In the genomic region with DNA sequence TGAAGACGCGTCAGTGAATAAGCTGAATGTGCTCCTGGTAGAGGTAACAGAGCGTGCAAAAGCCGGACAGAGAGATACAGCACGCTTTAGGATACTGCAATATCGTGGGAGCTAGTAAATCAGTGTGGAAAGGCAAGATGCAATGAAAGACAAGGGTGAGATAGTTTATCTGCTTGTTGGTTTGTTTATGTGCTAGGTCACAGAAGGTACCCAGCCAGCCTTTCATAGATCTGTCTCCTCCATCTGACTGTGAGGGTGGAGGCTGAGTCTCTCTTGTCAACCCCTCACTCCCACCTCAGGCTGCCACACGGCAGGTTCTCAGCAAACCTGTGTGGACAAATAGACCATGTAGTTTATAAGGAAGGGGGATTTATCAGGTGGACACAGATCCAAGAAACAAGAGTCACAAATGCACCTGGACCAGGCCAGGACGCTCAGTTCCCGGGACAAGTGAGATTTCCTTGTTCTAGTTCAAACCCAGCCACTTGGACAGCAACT, we compare ENCODE assay signal across 8 cellular contexts. TPM values are rescaled to one million over a fixed set of nuclear protein-coding genes. Genes with fewer than 3 reads are reported as not detected.
DNase-seq lines count a peak whose midpoint lies in the region; ATAC-seq and TF ChIP-seq lines count a peak whose summit lies in the region.

No MANE protein-coding gene starts in this region.

- H3K79me2 ChIP-seq in osteoblast (ENCODE audit: insufficient read depth, low read length), result peaks cover 35% of the 10 kb centered on the region

- in situ Hi-C loops in Caki2 (cut with HindIII; ENCODE audit: low pct_unique_long_range_greater_than_20kb, low sequenced_read_pairs), result no loop called here

- H3K27me3 ChIP-seq in Peyer's patch (no peaks in the 10 kb centered on the region), osteoblast (ENCODE audit: insufficient read depth, low read length) (no peaks in the 10 kb centered on the region)

- H4K20me1 ChIP-seq in osteoblast (ENCODE audit: insufficient read depth, low read length), result peaks cover 17% of the 10 kb centered on the region

- H2AFZ ChIP-seq in osteoblast (ENCODE audit: low read length), result peak overlapping the region; percentile 71

- peak overlapping the region; percentile 88 for H3K4me2 ChIP-seq in osteoblast (ENCODE audit: insufficient read depth, low read length)

- DNase-seq in Caki2 (ENCODE audit: low read depth) (peak; percentile 73), Peyer's patch (no peak), epithelial cell of proximal tubule (ENCODE audit: low read depth) (peak; percentile 51), osteoblast (ENCODE audit: insufficient read length, low spot score, missing footprints) (peak; percentile 15)

- H3K36me3 ChIP-seq in Peyer's patch (peaks cover 0 to 3% (median 0%) of the 10 kb centered on the region in 3 donors), osteoblast (ENCODE audit: insufficient read depth, low read length) (peaks cover 12% of the 10 kb centered on the region)

- H3K4me3 ChIP-seq in Peyer's patch (peak overlapping the region in 3 of 4 donors; percentile 79 to 92 (median 90)), epithelial cell of proximal tubule (ENCODE audit: low read depth, low read length) (peak overlapping the region; percentile 50), osteoblast (ENCODE audit: insufficient read depth, low read length) (peak overlapping the region; percentile 95)

- TF ChIP-seq CTCF in Peyer's patch (IDR thresholded peaks at IDR 0.05) (no peak), epithelial cell of proximal tubule (conservative IDR thresholded peaks at IDR 0.05; ENCODE audit: low read depth, low read length) (no peak), osteoblast (IDR thresholded peaks at IDR 0.05; ENCODE audit: extremely low read depth, low read depth, low read length) (no peak)

- H3K4me1 ChIP-seq in Peyer's patch (peaks cover 6 to 31% (median 8%) of the 10 kb centered on the region in 4 donors), osteoblast (ENCODE audit: insufficient read depth, low read length) (peaks cover 27% of the 10 kb centered on the region)

- H3K27ac ChIP-seq in Peyer's patch, result peak overlapping the region; percentile 76 to 83 (median 80)
- H3K27ac ChIP-seq in osteoblast (ENCODE audit: low read depth, low read length), result no peak overlapping the region

- no peak for TF ChIP-seq POLR2A in Peyer's patch (IDR thresholded peaks at IDR 0.05)

- ATAC-seq in HG03108 (IDR thresholded peaks at IDR 0.05; ENCODE audit: unreplicated experiment), result no peak
- ATAC-seq in GM21360 (IDR thresholded peaks at IDR 0.05; ENCODE audit: unreplicated experiment), result no peak
- ATAC-seq in HG02973 (IDR thresholded peaks at IDR 0.05; ENCODE audit: unreplicated experiment), result no peak
- no peak for ATAC-seq in HG02938 (IDR thresholded peaks at IDR 0.05; ENCODE audit: unreplicated experiment)

- H3K9me3 ChIP-seq in Peyer's patch (no peaks in the 10 kb centered on the region), osteoblast (ENCODE audit: low read depth, low read length) (no peaks in the 10 kb centered on the region)

RNA-seq across cellular contexts. Expression of gene GIPC1, which starts 1.0 kb away (rescaled TPM):
- total RNA-seq in Caki2 (2014; rRNA removed; shearing (Covaris generic); ENCODE audit: low replicate concordance), result 321 and 340 TPM in 2 replicates
- total RNA-seq in Peyer's patch, result 10 to 100 TPM; 45.8 to 68.5 (median 65.2) TPM
- total RNA-seq in epithelial cell of proximal tubule, result 208 and 218 TPM in 2 replicates
- 114 and 115 TPM in 2 replicates for total RNA-seq in osteoblast

RNA-seq across cellular contexts. Expression of gene DNAJB1, which starts 21.3 kb away (rescaled TPM):
- total RNA-seq in Caki2 (2014; rRNA removed; shearing (Covaris generic); ENCODE audit: low replicate concordance), result 160 and 173 TPM in 2 replicates
- total RNA-seq in Peyer's patch (10 to 100 TPM; 34.5 to 60.2 (median 54.1) TPM), epithelial cell of proximal tubule (83.3 and 116 TPM in 2 replicates), osteoblast (65.1 and 70.9 TPM in 2 replicates)

RNA-seq across cellular contexts. Expression of gene PTGER1, which starts 21.7 kb away (rescaled TPM):
- total RNA-seq in Caki2 (2014; rRNA removed; shearing (Covaris generic); ENCODE audit: low replicate concordance), result 0.24 TPM in 1 of 2 replicates, not detected in the other
- total RNA-seq in Peyer's patch (not detected), epithelial cell of proximal tubule (4.5 and 16.4 TPM in 2 replicates), osteoblast (0.72 and 0.88 TPM in 2 replicates)

RNA-seq across cellular contexts. Expression of gene TECR, which starts 32.5 kb away (rescaled TPM):
- total RNA-seq in Caki2 (2014; rRNA removed; shearing (Covaris generic); ENCODE audit: low replicate concordance), result 169 and 181 TPM in 2 replicates
- 100 to 1,000 TPM in 1 of 4 donors, 10 to 100 TPM in 3; 24.8 to 103 (median 78.7) TPM for total RNA-seq in Peyer's patch
- 57.7 and 95.3 TPM in 2 replicates for total RNA-seq in epithelial cell of proximal tubule
- total RNA-seq in osteoblast, result 40.1 and 41.6 TPM in 2 replicates

Comparison
In these comparisons a context has a peak if more than half of its experiments do, and no peak if none do; other contexts are left out.
1. DNase-seq: peak in Caki2 (single experiment), epithelial cell of proximal tubule (single experiment) and osteoblast (single experiment); none in Peyer's patch (0 of 3).
2. Peak in every context shown above with its lines, with median percentiles within 50 percentile points of each other: H3K4me3 ChIP-seq.